8 cellular contexts compared by ENCODE assay signal in the genomic region with DNA sequence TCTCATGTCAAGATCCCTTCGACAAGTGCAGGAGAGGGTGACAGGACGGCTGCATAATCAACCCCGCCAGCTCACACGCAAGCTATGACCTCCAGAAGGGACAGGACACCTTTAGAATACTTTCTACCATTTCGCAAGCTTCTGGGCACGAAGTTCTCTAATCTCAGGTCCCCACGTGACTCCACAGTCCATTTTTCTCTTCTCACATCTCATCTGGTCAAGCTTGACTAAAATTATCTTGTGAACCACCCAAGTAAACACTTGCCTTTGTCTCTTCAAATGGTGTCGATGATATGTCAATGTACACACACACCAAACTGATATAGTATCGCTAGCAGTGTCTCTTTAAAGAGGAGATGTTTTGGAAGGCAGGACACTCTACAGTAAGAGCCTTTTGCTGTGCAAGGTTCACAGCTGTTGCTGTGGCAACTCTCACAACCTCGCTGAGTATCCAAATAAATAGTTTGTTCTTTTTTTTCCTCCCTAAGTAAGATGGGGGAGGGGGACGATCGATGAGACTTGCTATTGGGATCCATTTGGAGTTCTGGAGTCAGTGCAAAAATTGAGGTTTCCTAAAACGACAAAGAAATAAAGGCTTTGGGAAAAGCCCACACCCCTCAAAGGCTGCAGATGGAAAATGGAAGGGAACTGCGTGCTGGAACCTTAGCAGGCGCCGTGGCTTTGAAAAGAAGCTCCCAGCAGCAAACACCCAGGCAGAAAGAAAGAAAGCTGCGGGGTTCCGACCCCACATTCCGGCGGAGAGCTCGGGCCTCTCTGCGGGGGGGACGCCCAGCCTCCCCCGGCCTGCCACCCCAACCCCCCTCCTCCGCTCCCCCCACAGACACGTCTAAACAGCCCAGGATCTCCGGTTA.
DNase-seq lines count a peak whose midpoint lies in the region; ATAC-seq and TF ChIP-seq lines count a peak whose summit lies in the region.

No MANE protein-coding gene starts in this region.

- H3K4me3 ChIP-seq in choroid plexus epithelial cell (ENCODE audit: low read depth, low read length) (peak overlapping the region; percentile 50), thoracic aorta (peak overlapping the region; percentile 77)

- H3K27ac ChIP-seq in thoracic aorta: peak overlapping the region; percentile 38 to 42

- peaks cover 0 to 34% of the 10 kb centered on the region in 2 donors for H3K4me1 ChIP-seq in thoracic aorta (ENCODE audit: control insufficient read depth in 1 of 2, low read depth in 2 of 2)

- no peaks in the 10 kb centered on the region for H3K36me3 ChIP-seq in thoracic aorta

- peak; percentile 76 for DNase-seq in NCI-H1105 treated with DMSO at 0.1 percent for 48 hours (lab: John Stamatoyannopoulos, UW)
- DNase-seq in choroid plexus epithelial cell (ENCODE audit: low read depth): peak; percentile 87
- DNase-seq in left lobe of liver (ENCODE audit: low spot score): peak; percentile 83
- DNase-seq in thoracic aorta (ENCODE audit: low spot score): no peak
- DNase-seq in NCI-H1694 treated with DMSO at 0.1 percent for 48 hours (lab: John Stamatoyannopoulos, UW): no peak
- no peak for DNase-seq in dedifferentiated amniotic fluid mesenchymal stem cell (ENCODE audit: extremely low spot score)

- H3K9me3 ChIP-seq in thoracic aorta: no peaks in the 10 kb centered on the region

- ATAC-seq in left lobe of liver (peak; percentile 81), thoracic aorta (ENCODE audit: insufficient number of reproducible peaks, low FRiP score, low read depth) (peak; percentile 19), HG03571 (IDR thresholded peaks at IDR 0.05; ENCODE audit: unreplicated experiment) (no peak), HG02970 (IDR thresholded peaks at IDR 0.05; ENCODE audit: low FRiP score, unreplicated experiment) (no peak)

- TF ChIP-seq CTCF in choroid plexus epithelial cell (conservative IDR thresholded peaks at IDR 0.05; ENCODE audit: low read depth, low read length): no peak
- no peak for TF ChIP-seq CTCF in thoracic aorta (IDR thresholded peaks at IDR 0.05)

- no peaks in the 10 kb centered on the region for H3K27me3 ChIP-seq in thoracic aorta (replicated peaks; ENCODE audit: insufficient read depth)

Comparison
In these comparisons a context has a peak if more than half of its experiments do, and no peak if none do; other contexts are left out.
1. DNase-seq: peak in NCI-H1105 treated with DMSO at 0.1 percent for 48 hours (single experiment), choroid plexus epithelial cell (single experiment) and left lobe of liver (single experiment); none in thoracic aorta (single experiment), NCI-H1694 treated with DMSO at 0.1 percent for 48 hours (single experiment) and dedifferentiated amniotic fluid mesenchymal stem cell (single experiment).
2. ATAC-seq: peak in left lobe of liver (single experiment) and thoracic aorta (single experiment); none in HG03571 (single experiment) and HG02970 (single experiment).